ENCODE assay signal across 8 cellular contexts in genomic region chr14:58297762-58298476, GRCh38. TPM values are rescaled to one million over a fixed set of nuclear protein-coding genes. Genes with fewer than 3 reads are reported as not detected.
A peak's percentile ranks its signal among the peaks of the same experiment; 100 is the strongest.
DNase-seq lines count a peak whose midpoint lies in the region; ATAC-seq and TF ChIP-seq lines count a peak whose summit lies in the region.

No MANE protein-coding gene starts in this region.

- H3K27ac Mint-ChIP-seq in CD14-positive monocyte: no peak overlapping the region

- 1% methylated on average over 28 of the region's 40 CpGs for WGBS in right lobe of liver (ENCODE audit: insufficient coverage, low coverage, low lambda C conversion rate, missing lambda C conversion rate)

- H3K9me3 ChIP-seq in duodenal mucosa (ENCODE audit: control insufficient read depth in 1 of 2, low read length in 2 of 2) (no peaks in the 10 kb centered on the region), right lobe of liver (no peaks in the 10 kb centered on the region)

- H3K27me3 ChIP-seq in duodenal mucosa (ENCODE audit: control insufficient read depth in 1 of 2, insufficient read depth in 2 of 2, low read length in 2 of 2) (no peaks in the 10 kb centered on the region), right lobe of liver (no peaks in the 10 kb centered on the region)

- peak overlapping the region; percentile 87 to 97 for H3K9ac ChIP-seq in duodenal mucosa (ENCODE audit: low read depth in 1 of 2, low read length in 2 of 2)

- H3K36me3 ChIP-seq in duodenal mucosa (ENCODE audit: control insufficient read depth in 1 of 2, insufficient read depth in 2 of 2, low read length in 2 of 2): peaks cover 15 to 21% of the 10 kb centered on the region in 2 donors
- H3K36me3 ChIP-seq in right lobe of liver: peaks cover 0 to 22% (median 6%) of the 10 kb centered on the region in 4 donors

- peaks cover 32% of the 10 kb centered on the region for H3K4me1 Mint-ChIP-seq in CD14-positive monocyte

- peak; percentile 76 for ATAC-seq in GM19372 (IDR thresholded peaks at IDR 0.05; ENCODE audit: low read depth, unreplicated experiment)
- ATAC-seq in HG03521 (IDR thresholded peaks at IDR 0.05; ENCODE audit: unreplicated experiment): peak; percentile 80
- peak; percentile 84 to 93 (median 88) for ATAC-seq in right lobe of liver

- H3K27ac ChIP-seq in duodenal mucosa (ENCODE audit: low read depth, low read length) (peak overlapping the region; percentile 96), right lobe of liver (peak overlapping the region; percentile 96 to 97 (median 97))

- TF ChIP-seq POLR2A in right lobe of liver (IDR thresholded peaks at IDR 0.05): peak; percentile 81

- intact Hi-C loops in CD14-positive monocyte (cut with micrococcal nuclease) (loop anchor here (2.0 to 10.0 kb wide), 3 partner anchors 53 to 127 kb away; partner anchors contain the start of genes PSMA3 (in 2 of the 2), KIAA0586 (in 1 of the 2) and TIMM9 (in 1 of the 2)), right lobe of liver (cut with DNase I) (no loop called here)

- DNase-seq in CD14-positive monocyte (ENCODE audit: low spot score) (peak; percentile 99), NCI-H748 (lab: John Stamatoyannopoulos, UW; ENCODE audit: unreplicated experiment) (peak; percentile 100), right lobe of liver (peak; percentile 98 to 99 (median 99))
- peak; percentile 97 to 98 for DNase-seq in activated CD4-positive, alpha-beta T cell treated with anti-CD3 and anti-CD28 coated beads, Interleukin-2, amount 50 U/mL, for 4 hours
- peak; percentile 95 to 99 for DNase-seq in stimulated activated CD4-positive, alpha-beta T cell treated with anti-CD3 and anti-CD28 coated beads, Interleukin-4, amount 100 ng/mL, for 4 hours

- peaks cover 31 to 45% of the 10 kb centered on the region in 2 donors for H3K36me3 Mint-ChIP-seq in CD14-positive monocyte

- H3K4me3 ChIP-seq in duodenal mucosa (ENCODE audit: low read depth in 1 of 2, low read length in 2 of 2) (peak overlapping the region; percentile 97 to 100), right lobe of liver (peak overlapping the region; percentile 96 to 97 (median 97))

- no peak overlapping the region for H3K4me3 Mint-ChIP-seq in CD14-positive monocyte

- H3K4me1 ChIP-seq in duodenal mucosa (ENCODE audit: control insufficient read depth in 1 of 2, insufficient read depth in 2 of 2, low read length in 2 of 2) (peaks cover 8 to 18% of the 10 kb centered on the region in 2 donors), right lobe of liver (peaks cover 0 to 41% (median 6%) of the 10 kb centered on the region in 4 donors)

- TF ChIP-seq CTCF in CD14-positive monocyte (IDR thresholded peaks at IDR 0.05): no peak
- no peak for TF ChIP-seq CTCF in right lobe of liver (IDR thresholded peaks at IDR 0.05)

- H3K27me3 Mint-ChIP-seq in CD14-positive monocyte (ENCODE audit: low read depth in 3 of 3): no peaks in the 10 kb centered on the region

- peaks cover 0 to 1% (median 0%) of the 10 kb centered on the region in 7 donors for H3K9me3 Mint-ChIP-seq in CD14-positive monocyte

RNA-seq across cellular contexts. Expression of gene ARID4A, which starts 0.4 kb away (rescaled TPM):
- polyA plus RNA-seq in CD14-positive monocyte: 10 to 100 TPM in 1 of 2 donors, 1 to 10 TPM in 1; 6.5 to 13.2 TPM
- 10 to 100 TPM in 4 of 6 experiments, 1 to 10 TPM in 2; 7.6 to 22.1 (median 15.7) TPM for total RNA-seq in right lobe of liver

RNA-seq across cellular contexts. Expression of gene PSMA3, which starts 53.3 kb away (rescaled TPM):
- 100 to 1,000 TPM; 147 to 170 TPM for polyA plus RNA-seq in CD14-positive monocyte
- total RNA-seq in right lobe of liver: 100 to 1,000 TPM; 100 to 132 (median 120) TPM

Comparison
In these comparisons a context has a peak if more than half of its experiments do, and no peak if none do; other contexts are left out.
1. Peak in every context shown above with its lines: DNase-seq, ATAC-seq, H3K4me3 ChIP-seq and H3K27ac ChIP-seq.
2. intact Hi-C loops: an anchor here in CD14-positive monocyte (2.0 to 10.0 kb wide); none called in right lobe of liver.